ENCODE assay signal across 14 cellular contexts in the genomic region with DNA sequence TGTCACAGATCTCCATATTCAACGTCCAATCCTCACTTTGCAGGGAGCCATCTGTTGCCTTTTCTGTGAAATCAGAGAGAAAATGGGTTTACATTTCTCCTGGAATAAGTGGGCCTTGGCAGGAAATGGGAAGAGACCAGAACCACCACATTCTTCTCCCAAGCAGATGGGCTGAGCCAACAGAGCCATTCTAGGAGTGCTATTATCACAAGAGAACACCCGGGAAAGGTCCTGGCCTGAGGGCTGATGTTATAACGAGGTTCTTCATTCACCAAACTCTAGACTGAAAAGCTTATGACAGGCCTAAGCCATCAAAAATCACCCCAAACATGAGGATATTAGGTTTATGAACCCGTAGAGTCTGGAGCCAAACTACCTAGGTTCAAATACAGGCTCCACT.
"Had no signal": no experiment of that assay in that cellular context is flagged by ENCODE, and none has a peak within 500 bp of the region (broad histone marks: within the 10 kb centered on the region; RNA-seq: fewer than 3 reads in every experiment).

No MANE protein-coding gene starts in this region.

- H3K9me3 Mint-ChIP-seq: activated T-helper 17 cell treated with anti-CD3 and anti-CD28 coated beads, Interleukin-2, amount 50 U/mL, for 72 hours; natural killer cell; stimulated activated memory B cell treated with anti-CD40 and anti-IgM and Interleukin-4, amounts not matched to agents 10 μg/mL and 1 μg/mL and 100 μg/mL, for 72 hours; T-cell had no signal

- H3K4me3 Mint-ChIP-seq: activated T-helper 17 cell treated with anti-CD3 and anti-CD28 coated beads, Interleukin-2, amount 50 U/mL, for 72 hours; natural killer cell; stimulated activated memory B cell treated with anti-CD40 and anti-IgM and Interleukin-4, amounts not matched to agents 10 μg/mL and 1 μg/mL and 100 μg/mL, for 72 hours; T-cell had no signal

- H3K9me3 ChIP-seq: ascending aorta, breast epithelium, heart right ventricle, mucosa of descending colon, vagina had no signal

- H3K27ac ChIP-seq: ascending aorta, vagina had no signal

- H3K27me3 Mint-ChIP-seq: activated T-helper 17 cell treated with anti-CD3 and anti-CD28 coated beads, Interleukin-2, amount 50 U/mL, for 72 hours; stimulated activated memory B cell treated with anti-CD40 and anti-IgM and Interleukin-4, amounts not matched to agents 10 μg/mL and 1 μg/mL and 100 μg/mL, for 72 hours; T-cell had no signal

- DNase-seq: activated CD4-positive, alpha-beta T cell treated with anti-CD3 and anti-CD28 coated beads, Interleukin-2, amount 50 U/mL, for 48 hours; activated naive CD4-positive, alpha-beta T cell treated with Interleukin-2 at 50 U/mL for 16 hours; heart right ventricle; mucosa of descending colon; natural killer cell; occipital lobe; stimulated activated CD4-positive, alpha-beta T cell treated with anti-CD3 and anti-CD28 coated beads, Interleukin-2, amount 100 ng/mL, for 48 hours; T-cell; T-helper 9 cell had no signal

- H3K4me3 ChIP-seq: ascending aorta, breast epithelium, heart right ventricle, mucosa of descending colon, vagina had no signal

- H3K27me3 ChIP-seq: ascending aorta, breast epithelium, heart right ventricle, vagina had no signal

- H3K4me1 Mint-ChIP-seq: activated T-helper 17 cell treated with anti-CD3 and anti-CD28 coated beads, Interleukin-2, amount 50 U/mL, for 72 hours; stimulated activated memory B cell treated with anti-CD40 and anti-IgM and Interleukin-4, amounts not matched to agents 10 μg/mL and 1 μg/mL and 100 μg/mL, for 72 hours had no signal

- H3K36me3 ChIP-seq: breast epithelium had no signal

- ATAC-seq: activated T-helper 17 cell treated with anti-CD3 and anti-CD28 coated beads, Interleukin-2, amount 50 U/mL, for 72 hours; heart right ventricle; mucosa of descending colon; natural killer cell; stimulated activated memory B cell treated with anti-CD40 and anti-IgM and Interleukin-4, amounts not matched to agents 10 μg/mL and 1 μg/mL and 100 μg/mL, for 72 hours; T-cell had no signal

- H3K36me3 Mint-ChIP-seq: natural killer cell had no signal

- H3K4me1 ChIP-seq: breast epithelium had no signal

- H3K27ac Mint-ChIP-seq: natural killer cell; stimulated activated memory B cell treated with anti-CD40 and anti-IgM and Interleukin-4, amounts not matched to agents 10 μg/mL and 1 μg/mL and 100 μg/mL, for 72 hours; T-cell had no signal
